ENCODE assay signal across 6 cellular contexts in genomic region chr6:143486752-143487151, GRCh38.
"Had no signal": no experiment of that assay in that cellular context is flagged by ENCODE, and none has a peak within 500 bp of the region (broad histone marks: within the 10 kb centered on the region; RNA-seq: fewer than 3 reads in every experiment).

No MANE protein-coding gene starts in this region.

- FAIRE-seq: GM12891, GM12892, GM18507, GM19239 had no signal

- DNase-seq: GDM1, GF-D8 had no signal
